32 cellular contexts compared by ENCODE assay signal in genomic region chr6:30160391-30160790, GRCh38. TPM values are rescaled to one million over a fixed set of nuclear protein-coding genes. Genes with fewer than 3 reads are reported as not detected.
"Had no signal": no experiment of that assay in that cellular context is flagged by ENCODE, and none has a peak within 500 bp of the region (broad histone marks: within the 10 kb centered on the region; RNA-seq: fewer than 3 reads in every experiment).

No MANE protein-coding gene starts in this region.

- DNase-seq: dermis blood vessel endothelial cell; dorsolateral prefrontal cortex; effector CD4-positive, alpha-beta T cell; effector memory CD4-positive, alpha-beta T cell; esophagus squamous epithelium; foreskin fibroblast; foreskin melanocyte; gastrocnemius medialis; glutamatergic neuron; head of caudate nucleus; heart right ventricle; hippocampal formation; kidney; kidney glomerular epithelial cell; left colon; left ventricle myocardium inferior; lower lobe of right lung; mesenchymal stem cell; mucosa of descending colon had no signal

- H3K36me3 Mint-ChIP-seq: mesothelial cell of epicardium had no signal

- H3K9me3 Mint-ChIP-seq: mesothelial cell of epicardium had no signal

- H3K4me3 ChIP-seq: coronary artery, dorsolateral prefrontal cortex, esophagus squamous epithelium, gastrocnemius medialis, heart right ventricle, left ventricle myocardium inferior, lower lobe of right lung, mucosa of descending colon had no signal

- H3K27ac Mint-ChIP-seq: mesothelial cell of epicardium had no signal

- H3K4me3 Mint-ChIP-seq: mesothelial cell of epicardium had no signal

- ATAC-seq: gastrocnemius medialis, heart right ventricle, left colon, left lobe of liver, lower lobe of right lung, mucosa of descending colon had no signal

- H3K9me3 ChIP-seq: esophagus squamous epithelium, gastrocnemius medialis, heart right ventricle, left ventricle myocardium inferior, lower lobe of right lung, mucosa of descending colon had no signal

- H3K27ac ChIP-seq: coronary artery, dorsolateral prefrontal cortex, esophagus squamous epithelium, gastrocnemius medialis, heart right ventricle, left ventricle myocardium inferior, lower lobe of right lung had no signal

- FAIRE-seq: colon, endothelial cell of umbilical vein, islet of Langerhans, kidney had no signal

- H3K36me3 ChIP-seq: esophagus squamous epithelium, gastrocnemius medialis, heart right ventricle, left ventricle myocardium inferior, lower lobe of right lung had no signal

RNA-seq across cellular contexts. Expression of gene TRIM10, which starts 0.6 kb away (rescaled TPM):
- total RNA-seq: dermis blood vessel endothelial cell, endothelial cell of umbilical vein, epithelial cell of proximal tubule, esophagus squamous epithelium, gastrocnemius medialis, glomerular endothelial cell, heart right ventricle, left ventricle myocardium inferior, lower lobe of right lung, mesenteric fat pad, mesothelial cell of epicardium had no signal
- polyA plus RNA-seq: endothelial cell of umbilical vein, esophagus, heart right ventricle had no signal

RNA-seq across cellular contexts. Expression of gene TRIM15, which starts 3.0 kb away (rescaled TPM):
- total RNA-seq: cerebellum, dermis blood vessel endothelial cell, dorsolateral prefrontal cortex, endothelial cell of umbilical vein, epithelial cell of proximal tubule, esophagus squamous epithelium, glomerular endothelial cell, heart right ventricle, left ventricle myocardium inferior, lower lobe of right lung, lung microvascular endothelial cell, mesenteric fat pad, mesothelial cell of epicardium had no signal
- polyA plus RNA-seq: endothelial cell of umbilical vein, esophagus, heart right ventricle had no signal

RNA-seq across cellular contexts. Expression of gene TRIM40, which starts 24.5 kb away (rescaled TPM):
- total RNA-seq: cerebellum, dermis blood vessel endothelial cell, dorsolateral prefrontal cortex, endothelial cell of umbilical vein, epithelial cell of proximal tubule, esophagus squamous epithelium, gastrocnemius medialis, glomerular endothelial cell, heart right ventricle, kidney, left lobe of liver, left ventricle myocardium inferior, lower lobe of right lung, lung microvascular endothelial cell, mesenteric fat pad, mesothelial cell of epicardium had no signal
- polyA plus RNA-seq: endothelial cell of umbilical vein, heart right ventricle, liver had no signal

RNA-seq across cellular contexts. Expression of gene TRIM31, which starts 47.5 kb away (rescaled TPM):
- total RNA-seq: cerebellum, dermis blood vessel endothelial cell, dorsolateral prefrontal cortex, endothelial cell of umbilical vein, epithelial cell of proximal tubule, glomerular endothelial cell, heart right ventricle, left lobe of liver, left ventricle myocardium inferior, lung microvascular endothelial cell, mesenteric fat pad, mesothelial cell of epicardium had no signal
- polyA plus RNA-seq: endothelial cell of umbilical vein, heart right ventricle had no signal
